Comparison of ENCODE assay signal across 1 cellular context in the genomic region with DNA sequence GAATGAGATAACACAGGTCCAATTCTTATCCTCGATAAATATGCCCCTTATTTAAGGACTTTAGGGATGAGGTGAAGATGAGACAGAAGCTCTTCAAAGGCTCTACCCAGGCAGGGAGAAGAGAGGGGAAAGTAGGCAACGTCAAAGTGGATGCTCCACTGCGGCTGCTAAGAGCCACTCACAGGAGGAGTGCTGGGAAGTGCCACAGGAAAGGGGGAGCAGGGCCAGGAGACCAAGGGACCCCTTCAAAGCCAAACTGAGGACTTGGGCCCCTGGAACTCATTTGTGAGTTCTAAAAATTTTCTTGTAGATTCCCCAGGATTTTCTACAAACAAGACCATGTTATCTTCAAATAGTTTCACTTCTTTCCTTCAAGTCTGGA.
TF ChIP-seq lines count a peak whose summit lies in the region.

No MANE protein-coding gene starts in this region.

TF ChIP-seq in IMR-90, 13 proteins besides CTCF, POLR2A, EP300 and RAD21:
- no peak for TF ChIP-seq CEBPB (IDR thresholded peaks at IDR 0.05; ENCODE audit: low read depth, low read length)
